22 cellular contexts compared by ENCODE assay signal in the genomic region with DNA sequence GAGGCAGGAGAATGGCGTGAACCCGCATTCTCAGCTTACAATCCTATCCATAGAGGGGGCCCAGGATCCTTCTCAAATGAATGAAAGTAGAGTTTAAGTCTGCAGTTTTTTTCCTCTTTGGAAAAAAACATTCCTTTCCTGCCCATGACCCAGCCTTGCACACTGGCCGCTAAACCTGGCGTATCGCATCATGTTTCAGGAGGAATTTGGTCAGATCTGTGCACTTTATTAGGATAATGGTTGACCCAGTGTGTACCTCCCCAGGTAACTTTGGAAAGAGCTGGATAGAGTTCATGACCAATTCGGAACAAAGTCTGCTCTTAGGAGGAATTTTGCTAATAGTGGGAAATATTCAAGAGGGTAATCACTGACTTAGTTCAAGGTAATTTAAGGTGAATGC. TPM values are rescaled to one million over a fixed set of nuclear protein-coding genes. Genes with fewer than 3 reads are reported as not detected.
DNase-seq lines count a peak whose midpoint lies in the region; ATAC-seq, FAIRE-seq and TF ChIP-seq lines count a peak whose summit lies in the region.
"Had no signal": no experiment of that assay in that cellular context is flagged by ENCODE, and none has a peak within 500 bp of the region (broad histone marks: within the 10 kb centered on the region; RNA-seq: fewer than 3 reads in every experiment).

No MANE protein-coding gene starts in this region.

- ATAC-seq in right lobe of liver (peak; percentile 59 to 82 (median 68)), left lung (no peak)
- ATAC-seq: activated T-cell treated with anti-CD3 and anti-CD28 coated beads, Interleukin-2, amount 50 U/mL, for 4 hours; SK-N-SH treated with all-trans-retinoic acid at 6 μM for 48 hours; stimulated activated effector memory CD8-positive, alpha-beta T cell treated with anti-CD3 and anti-CD28 coated beads, Interleukin-12 subunit alpha, Interleukin-12 subunit beta, amount 100 ng/mL, for 72 hours had no signal

- H3K36me3 Mint-ChIP-seq in type B pancreatic cell: peaks cover 13% of the 10 kb centered on the region

- TF ChIP-seq CTCF in right lobe of liver (IDR thresholded peaks at IDR 0.05): no peak
- no peak for TF ChIP-seq CTCF in type B pancreatic cell (conservative IDR thresholded peaks at IDR 0.05)
- TF ChIP-seq CTCF in left lung (IDR thresholded peaks at IDR 0.05): no peak
- no peak for TF ChIP-seq CTCF in D721Med (IDR thresholded peaks at IDR 0.05; ENCODE audit: insufficient read depth, missing control alignments)

- peak overlapping the region in 1 of 3 donors; percentile 18 for H3K27ac ChIP-seq in right lobe of liver
- H3K27ac ChIP-seq in left lung: no peak overlapping the region
- H3K27ac ChIP-seq: 22Rv1, tibial artery had no signal

- no peaks in the 10 kb centered on the region for H3K27me3 ChIP-seq in right lobe of liver
- no peaks in the 10 kb centered on the region for H3K27me3 ChIP-seq in left lung
- H3K27me3 ChIP-seq: tibial artery had no signal

- WGBS in right lobe of liver (ENCODE audit: insufficient coverage, low coverage, low lambda C conversion rate, missing lambda C conversion rate): 68% methylated on average over 6 of the region's 6 CpGs

- TF ChIP-seq POLR2A in right lobe of liver (IDR thresholded peaks at IDR 0.05): no peak

- H3K4me1 ChIP-seq in right lobe of liver: peaks cover 0 to 15% (median 0%) of the 10 kb centered on the region in 4 donors
- H3K4me1 ChIP-seq in left lung: peaks cover 0 to 4% of the 10 kb centered on the region in 2 donors

- peak; percentile 44 for DNase-seq in activated effector memory CD4-positive, alpha-beta T cell treated with anti-CD3 and anti-CD28 coated beads, Interleukin-2, amount 50 U/mL, for 16 hours
- no peak for DNase-seq in activated effector memory CD4-positive, alpha-beta T cell treated with Interleukin-2 at 50 U/mL for 16 hours
- peak; percentile 60 for DNase-seq in astrocyte of the hippocampus (ENCODE audit: low read depth, low spot score)
- peak in 1 of 3 donors; percentile 51 for DNase-seq in right lobe of liver
- DNase-seq in type B pancreatic cell (ENCODE audit: extremely low spot score, unreplicated experiment): no peak
- DNase-seq in left lung: no peak
- DNase-seq in cerebellar cortex (ENCODE audit: low spot score): no peak
- no peak for DNase-seq in D721Med (ENCODE audit: insufficient read length, low spot score)
- DNase-seq: activated CD4-positive, alpha-beta T cell treated with anti-CD3 and anti-CD28 coated beads, Interleukin-2, amount 50 U/mL, for 4 hours; activated T-cell treated with anti-CD3 and anti-CD28 coated beads, Interleukin-2, amount 50 U/mL, for 4 hours; GF-D8; hippocampal formation; KG1; OCI-M1; stimulated activated CD4-positive, alpha-beta T cell treated with anti-CD3 and anti-CD28 coated beads, Interleukin-12 subunit alpha, Interleukin-12 subunit beta, amount 100 ng/mL, for 4 hours; tibial artery had no signal

- peaks cover 22% of the 10 kb centered on the region for H3K4me1 Mint-ChIP-seq in type B pancreatic cell (ENCODE audit: unreplicated experiment)
- H3K4me1 Mint-ChIP-seq: stimulated activated effector memory CD8-positive, alpha-beta T cell treated with anti-CD3 and anti-CD28 coated beads, Interleukin-12 subunit alpha, Interleukin-12 subunit beta, amount 100 ng/mL, for 72 hours had no signal

- no peak overlapping the region for H3K4me3 Mint-ChIP-seq in type B pancreatic cell
- H3K4me3 Mint-ChIP-seq: activated T-cell treated with anti-CD3 and anti-CD28 coated beads, Interleukin-2, amount 50 U/mL, for 4 hours; stimulated activated effector memory CD8-positive, alpha-beta T cell treated with anti-CD3 and anti-CD28 coated beads, Interleukin-12 subunit alpha, Interleukin-12 subunit beta, amount 100 ng/mL, for 72 hours had no signal

- H3K9me3 ChIP-seq in right lobe of liver: no peaks in the 10 kb centered on the region
- no peaks in the 10 kb centered on the region for H3K9me3 ChIP-seq in left lung
- H3K9me3 ChIP-seq: tibial artery had no signal

- peak overlapping the region; percentile 23 for H3K27ac Mint-ChIP-seq in type B pancreatic cell
- H3K27ac Mint-ChIP-seq: stimulated activated effector memory CD8-positive, alpha-beta T cell treated with anti-CD3 and anti-CD28 coated beads, Interleukin-12 subunit alpha, Interleukin-12 subunit beta, amount 100 ng/mL, for 72 hours had no signal

- H3K9me3 Mint-ChIP-seq in type B pancreatic cell: no peaks in the 10 kb centered on the region
- H3K9me3 Mint-ChIP-seq: stimulated activated effector memory CD8-positive, alpha-beta T cell treated with anti-CD3 and anti-CD28 coated beads, Interleukin-12 subunit alpha, Interleukin-12 subunit beta, amount 100 ng/mL, for 72 hours had no signal

- no peak for FAIRE-seq in D721Med (lab: Jason Lieb, UNC)

- intact Hi-C loops in right lobe of liver (cut with DNase I) (no loop called here), left lung (cut with DNase I) (no loop called here)

- no peak overlapping the region for H3K4me3 ChIP-seq in right lobe of liver
- H3K4me3 ChIP-seq in left lung: no peak overlapping the region
- H3K4me3 ChIP-seq: tibial artery had no signal

- no peaks in the 10 kb centered on the region for H3K36me3 ChIP-seq in right lobe of liver
- no peaks in the 10 kb centered on the region for H3K36me3 ChIP-seq in left lung
- H3K36me3 ChIP-seq: tibial artery had no signal

- H3K27me3 Mint-ChIP-seq in type B pancreatic cell: no peaks in the 10 kb centered on the region

RNA-seq across cellular contexts. Expression of a gene that starts 46.1 kb away (rescaled TPM):
- total RNA-seq in right lobe of liver (10 to 100 TPM in 5 of 6 experiments, 1 to 10 TPM in 1; 9.1 to 20.4 (median 14.9) TPM), type B pancreatic cell (ENCODE audit: low replicate concordance) (53.7 and 62.6 TPM in 2 replicates), left lung (10 to 100 TPM; 37.2 to 59.0 TPM)

RNA-seq across cellular contexts. Expression of a gene that starts 46.7 kb away (rescaled TPM):
- not detected for total RNA-seq in right lobe of liver
- not detected in 2 replicates for total RNA-seq in type B pancreatic cell (ENCODE audit: low replicate concordance)
- not detected for total RNA-seq in left lung
- total RNA-seq: activated T-cell treated with anti-CD3 and anti-CD28 coated beads, Interleukin-2, amount 50 U/mL, for 4 hours; cerebellum; fibroblast of villous mesenchyme; posterior vena cava had no signal

Comparison
In these comparisons a context has a peak if more than half of its experiments do, and no peak if none do; other contexts are left out.
1. DNase-seq: peak in activated effector memory CD4-positive, alpha-beta T cell treated with anti-CD3 and anti-CD28 coated beads, Interleukin-2, amount 50 U/mL, for 16 hours (single experiment) and astrocyte of the hippocampus (single experiment); none in activated effector memory CD4-positive, alpha-beta T cell treated with Interleukin-2 at 50 U/mL for 16 hours (single experiment), type B pancreatic cell (single experiment), left lung (0 of 2), cerebellar cortex (single experiment) and D721Med (single experiment).